Comparison of ENCODE assay signal across 8 cellular contexts in genomic region chr12:92899388-92900001, GRCh38. TPM values are rescaled to one million over a fixed set of nuclear protein-coding genes. Genes with fewer than 3 reads are reported as not detected.
A peak's percentile ranks its signal among the peaks of the same experiment; 100 is the strongest.
DNase-seq lines count a peak whose midpoint lies in the region; ATAC-seq and TF ChIP-seq lines count a peak whose summit lies in the region.

No MANE protein-coding gene starts in this region.

- H3K4me3 ChIP-seq in ascending aorta, result peak overlapping the region; percentile 9 to 33

- no peaks in the 10 kb centered on the region for H3K9me3 ChIP-seq in ascending aorta

- H3K4me1 ChIP-seq in ascending aorta, result peaks cover 5 to 7% of the 10 kb centered on the region in 2 donors

- no peaks in the 10 kb centered on the region for H3K36me3 ChIP-seq in ascending aorta

- no peak for TF ChIP-seq CTCF in ascending aorta (IDR thresholded peaks at IDR 0.05)

- DNase-seq in HPDE6-E6E7 (ENCODE audit: extremely low spot score), result peak; percentile 78
- DNase-seq in ascending aorta (ENCODE audit: low spot score in 2 of 2), result peak; percentile 28 to 93
- DNase-seq in iPS DF 19.7 (ENCODE audit: low read depth, low spot score), result peak; percentile 17
- DNase-seq in smooth muscle cell of the brain vasculature (ENCODE audit: low read depth, low spot score), result peak; percentile 86
- DNase-seq in cortex of kidney (lab: John Stamatoyannopoulos, UW), result no peak
- no peak for DNase-seq in activated effector memory CD4-positive, alpha-beta T cell treated with anti-CD3 and anti-CD28 coated beads, Interleukin-2, amount 50 U/mL, for 16 hours
- DNase-seq in putamen (ENCODE audit: low spot score), result no peak

- H3K27me3 ChIP-seq in ascending aorta, result no peaks in the 10 kb centered on the region

- ATAC-seq in HG02870 (IDR thresholded peaks at IDR 0.05; ENCODE audit: unreplicated experiment), result no peak

- H3K27ac ChIP-seq in ascending aorta, result peak overlapping the region; percentile 73 to 82

- intact Hi-C loops in ascending aorta (cut with DNase I), result loop anchor here (1.0 kb wide), 1 partner anchor 30 kb away; the partner anchor contains the start of gene EEA1

RNA-seq across cellular contexts. Expression of gene EEA1, which starts 29.6 kb away (rescaled TPM):
- total RNA-seq in ascending aorta, result 10.9 TPM

Comparison
In these comparisons a context has a peak if more than half of its experiments do, and no peak if none do; other contexts are left out.
1. DNase-seq: peak in HPDE6-E6E7 (single experiment), ascending aorta (2 of 2), iPS DF 19.7 (single experiment) and smooth muscle cell of the brain vasculature (single experiment); none in cortex of kidney (single experiment), activated effector memory CD4-positive, alpha-beta T cell treated with anti-CD3 and anti-CD28 coated beads, Interleukin-2, amount 50 U/mL, for 16 hours (single experiment) and putamen (single experiment).